ENCODE assay signal across 1 cellular context in genomic region chr19:46813570-46814358, GRCh38.
TF ChIP-seq lines count a peak whose summit lies in the region.

No MANE protein-coding gene starts in this region.

TF ChIP-seq in GM23338, 12 proteins besides CTCF, POLR2A, EP300 and RAD21:
- no peak for TF ChIP-seq ZNF462 (CRISPR knock-in tag; IDR thresholded peaks at IDR 0.05)
- no peak for TF ChIP-seq POLR2AphosphoS5 (IDR thresholded peaks at IDR 0.05; ENCODE audit: low read depth)
- TF ChIP-seq NANOG (IDR thresholded peaks at IDR 0.05; ENCODE audit: borderline replicate concordance) = no peak
- no peak for TF ChIP-seq REST (IDR thresholded peaks at IDR 0.05; ENCODE audit: unreplicated experiment)
- TF ChIP-seq JUNB (IDR thresholded peaks at IDR 0.05; ENCODE audit: unreplicated experiment) = no peak
- TF ChIP-seq ZNF331 (CRISPR knock-in tag; IDR thresholded peaks at IDR 0.05; ENCODE audit: low read depth) = no peak
- TF ChIP-seq STAT1 (IDR thresholded peaks at IDR 0.05; ENCODE audit: unreplicated experiment) = no peak
- TF ChIP-seq ETS1 (IDR thresholded peaks at IDR 0.05) = no peak
- no peak for TF ChIP-seq EZH2 (IDR thresholded peaks at IDR 0.05; ENCODE audit: low read depth, unreplicated experiment)
- no peak for TF ChIP-seq CREB1 (CRISPR knock-in tag; IDR thresholded peaks at IDR 0.05; ENCODE audit: low read depth)
- TF ChIP-seq ZNF114 (CRISPR knock-in tag; IDR thresholded peaks at IDR 0.05) = no peak
- no peak for TF ChIP-seq EZH2phosphoT487 (IDR thresholded peaks at IDR 0.05; ENCODE audit: unreplicated experiment)
